In genomic region chr3:149277338-149277813, GRCh38 we compare ENCODE assay signal across 8 cellular contexts. TPM values are rescaled to one million over a fixed set of nuclear protein-coding genes. Genes with fewer than 3 reads are reported as not detected.
A peak's percentile ranks its signal among the peaks of the same experiment; 100 is the strongest.
DNase-seq lines count a peak whose midpoint lies in the region; ATAC-seq, FAIRE-seq and TF ChIP-seq lines count a peak whose summit lies in the region.

No MANE protein-coding gene starts in this region.

- BruUV-seq in endothelial cell of umbilical vein (replicated peaks; lab: Mats Ljungman, UMichigan): no TSS peak

- TF ChIP-seq CTCF in AG10803 (conservative IDR thresholded peaks at IDR 0.05; ENCODE audit: low read length) (no peak), RWPE1 (conservative IDR thresholded peaks at IDR 0.05; ENCODE audit: low read depth) (no peak), endothelial cell of umbilical vein (IDR thresholded peaks at IDR 0.05; ENCODE audit: extremely low read depth in 1 of 2, insufficient read depth in 1 of 2, low read depth in 1 of 2, low read length in 2 of 2) (no peak)

- no peak overlapping the region for H3K27ac ChIP-seq in RWPE1
- H3K27ac ChIP-seq in endothelial cell of umbilical vein (ENCODE audit: insufficient read depth, low read depth, low read length): no peak overlapping the region

- peak; percentile 30 for TF ChIP-seq POLR2A in endothelial cell of umbilical vein (IDR thresholded peaks at IDR 0.05; ENCODE audit: low read depth, low read length)

- no peaks in the 10 kb centered on the region for H3K9me1 ChIP-seq in endothelial cell of umbilical vein (replicated peaks; ENCODE audit: control insufficient read depth, extremely low read depth, insufficient read depth, low read length)

- peaks cover 3% of the 10 kb centered on the region for H3K4me1 ChIP-seq in endothelial cell of umbilical vein (ENCODE audit: control insufficient read depth, extremely low read depth, insufficient read depth, low read length)

- H3K79me2 ChIP-seq in endothelial cell of umbilical vein (ENCODE audit: control insufficient read depth, insufficient read depth, low read length): no peaks in the 10 kb centered on the region

- intact Hi-C loops in endothelial cell of umbilical vein (cut with micrococcal nuclease): loop anchor here (1.0 kb wide), 4 partner anchors 57 to 117 kb away; no protein-coding TSS in a partner anchor

- FAIRE-seq in endothelial cell of umbilical vein (lab: Jason Lieb, UNC): peak; percentile 90

- ATAC-seq in GM19324 (IDR thresholded peaks at IDR 0.05; ENCODE audit: low FRiP score, unreplicated experiment) (peak; percentile 41), HG03460 (IDR thresholded peaks at IDR 0.05; ENCODE audit: unreplicated experiment) (peak; percentile 76)

- dilution Hi-C loops in endothelial cell of umbilical vein (cut with MboI; ENCODE audit: extremely low pct_ligation_motif_present, low sequenced_read_pairs): no loop called here

- no peak overlapping the region for H3K9ac ChIP-seq in endothelial cell of umbilical vein (replicated peaks; ENCODE audit: extremely low read depth, insufficient read depth, low read length)

- no peaks in the 10 kb centered on the region for H3K9me3 ChIP-seq in endothelial cell of umbilical vein (replicated peaks; ENCODE audit: control insufficient read depth, insufficient read depth, low read length)

- DNase-seq in AG10803 (ENCODE audit: low read depth) (peak; percentile 80), RWPE1 (ENCODE audit: low spot score) (peak; percentile 16), endothelial cell of umbilical vein (ENCODE audit: low read depth, low spot score) (peak; percentile 89), smooth muscle cell of the brain vasculature (ENCODE audit: low read depth, low spot score) (peak; percentile 49)
- DNase-seq in stimulated activated CD4-positive, alpha-beta T cell treated with anti-CD3 and anti-CD28 coated beads, Interleukin-1b, Interleukin-23, amount 100 ng/mL, for 48 hours: no peak
- no peak for DNase-seq in stimulated activated CD4-positive, alpha-beta T cell treated with anti-CD3 and anti-CD28 coated beads, Interleukin-4, amount 100 ng/mL, for 24 hours

- H3K36me3 ChIP-seq in endothelial cell of umbilical vein (ENCODE audit: control insufficient read depth in 2 of 2, extremely low read depth in 1 of 2, insufficient read depth in 2 of 2, low read length in 2 of 2): no peaks in the 10 kb centered on the region

- no peaks in the 10 kb centered on the region for H4K20me1 ChIP-seq in endothelial cell of umbilical vein (replicated peaks; ENCODE audit: control insufficient read depth, extremely low read depth, insufficient read depth, low read length)

- POLR2A ChIA-PET in RWPE1 (lab: Yijun Ruan, JAX; ENCODE audit: low non-redundant PET): no interaction called here
- POLR2A ChIA-PET in endothelial cell of umbilical vein (lab: Charles Lee): no interaction called here

- no peaks in the 10 kb centered on the region for H3K27me3 ChIP-seq in endothelial cell of umbilical vein (ENCODE audit: control insufficient read depth in 2 of 2, insufficient read depth in 2 of 2, low read length in 2 of 2)

- H3K4me3 ChIP-seq in AG10803 (ENCODE audit: low read length) (no peak overlapping the region), endothelial cell of umbilical vein (replicated peaks in 1 of 3; ENCODE audit: insufficient read depth in 1 of 3, low read depth in 1 of 3, low read length in 3 of 3) (no peak overlapping the region)

- peak overlapping the region; percentile 29 for H3K4me2 ChIP-seq in endothelial cell of umbilical vein (ENCODE audit: insufficient read depth, low read length)

- CTCF ChIA-PET in RWPE1 (lab: Yijun Ruan, JAX) (no interaction called here), endothelial cell of umbilical vein (lab: Charles Lee) (interaction anchor here (1.0 to 1.8 kb wide), 5 partner anchors 56 to 320 kb away, joined by 3 to 7 read pairs (median 5); partner anchors contain the start of gene TM4SF18)

- no peak overlapping the region for H2AFZ ChIP-seq in endothelial cell of umbilical vein (ENCODE audit: low read depth, low read length)

TF ChIP-seq in endothelial cell of umbilical vein, 7 proteins besides CTCF, POLR2A, EP300 and RAD21:
- TF ChIP-seq JUN (IDR thresholded peaks at IDR 0.05; ENCODE audit: borderline replicate concordance, insufficient read depth, insufficient read length, low read depth) (peak; percentile 5), FOS (IDR thresholded peaks at IDR 0.05; ENCODE audit: borderline replicate concordance, insufficient read depth, low read length) (peak; percentile 49), GATA2 (IDR thresholded peaks at IDR 0.05; ENCODE audit: insufficient read depth, insufficient read length, low read depth, low read length) (peak; percentile 90), MYC (IDR thresholded peaks at IDR 0.05; ENCODE audit: low read depth, low read length) (no peak), POLR2AphosphoS5 (IDR thresholded peaks at IDR 0.05; ENCODE audit: insufficient read depth, low read depth, low read length) (peak; percentile 64), EZH2 (IDR thresholded peaks at IDR 0.05; ENCODE audit: borderline replicate concordance, low read depth, low read length, severe bottlenecking) (no peak)
- TF ChIP-seq, protein P1, sequence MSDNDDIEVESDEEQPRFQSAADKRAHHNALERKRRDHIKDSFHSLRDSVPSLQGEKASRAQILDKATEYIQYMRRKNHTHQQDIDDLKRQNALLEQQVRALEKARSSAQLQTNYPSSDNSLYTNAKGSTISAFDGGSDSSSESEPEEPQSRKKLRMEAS (IDR thresholded peaks at IDR 0.05; ENCODE audit: insufficient read depth, insufficient read length): no peak

RNA-seq across cellular contexts. Expression of gene CP, which starts 55.7 kb away (rescaled TPM):
- total RNA-seq in endothelial cell of umbilical vein: not detected in 2 replicates
- polyA plus RNA-seq in endothelial cell of umbilical vein: not detected in 2 replicates
- not detected in 2 replicates for polyA plus RNA-seq in endothelial cell of umbilical vein (2011; cell fraction: cytosol; rRNA removed)
- polyA plus RNA-seq in endothelial cell of umbilical vein (2011; cell fraction: nucleus; rRNA removed): not detected in 2 replicates
- not detected in 2 replicates for polyA plus RNA-seq in endothelial cell of umbilical vein (2012)
- not detected in 2 replicates for polyA minus RNA-seq in endothelial cell of umbilical vein
- polyA minus RNA-seq in endothelial cell of umbilical vein (2011; cell fraction: cytosol; rRNA and poly(A)+ RNA removed): not detected
- polyA minus RNA-seq in endothelial cell of umbilical vein (2011; cell fraction: nucleus; rRNA and poly(A)+ RNA removed): 0.19 TPM in 1 of 2 replicates, not detected in the other

RNA-seq across cellular contexts. Expression of gene TM4SF18, which starts 56.1 kb away (rescaled TPM):
- 142 and 158 TPM in 2 replicates for total RNA-seq in endothelial cell of umbilical vein
- polyA plus RNA-seq in endothelial cell of umbilical vein: 150 and 163 TPM in 2 replicates
- polyA plus RNA-seq in endothelial cell of umbilical vein (2011; cell fraction: cytosol; rRNA removed): 116 and 149 TPM in 2 replicates
- 67.7 and 88.9 TPM in 2 replicates for polyA plus RNA-seq in endothelial cell of umbilical vein (2011; cell fraction: nucleus; rRNA removed)
- polyA plus RNA-seq in endothelial cell of umbilical vein (2012): 19.9 and 43.2 TPM in 2 replicates
- polyA minus RNA-seq in endothelial cell of umbilical vein: 192 and 213 TPM in 2 replicates
- not detected for polyA minus RNA-seq in endothelial cell of umbilical vein (2011; cell fraction: cytosol; rRNA and poly(A)+ RNA removed)
- polyA minus RNA-seq in endothelial cell of umbilical vein (2011; cell fraction: nucleus; rRNA and poly(A)+ RNA removed): 66.9 and 78.8 TPM in 2 replicates

Comparison
In these comparisons a context has a peak if more than half of its experiments do, and no peak if none do; other contexts are left out.
1. DNase-seq: peak in AG10803 (single experiment), RWPE1 (single experiment), endothelial cell of umbilical vein (single experiment) and smooth muscle cell of the brain vasculature (single experiment); none in stimulated activated CD4-positive, alpha-beta T cell treated with anti-CD3 and anti-CD28 coated beads, Interleukin-1b, Interleukin-23, amount 100 ng/mL, for 48 hours (single experiment) and stimulated activated CD4-positive, alpha-beta T cell treated with anti-CD3 and anti-CD28 coated beads, Interleukin-4, amount 100 ng/mL, for 24 hours (single experiment).